11 cellular contexts compared by ENCODE assay signal in the genomic region with DNA sequence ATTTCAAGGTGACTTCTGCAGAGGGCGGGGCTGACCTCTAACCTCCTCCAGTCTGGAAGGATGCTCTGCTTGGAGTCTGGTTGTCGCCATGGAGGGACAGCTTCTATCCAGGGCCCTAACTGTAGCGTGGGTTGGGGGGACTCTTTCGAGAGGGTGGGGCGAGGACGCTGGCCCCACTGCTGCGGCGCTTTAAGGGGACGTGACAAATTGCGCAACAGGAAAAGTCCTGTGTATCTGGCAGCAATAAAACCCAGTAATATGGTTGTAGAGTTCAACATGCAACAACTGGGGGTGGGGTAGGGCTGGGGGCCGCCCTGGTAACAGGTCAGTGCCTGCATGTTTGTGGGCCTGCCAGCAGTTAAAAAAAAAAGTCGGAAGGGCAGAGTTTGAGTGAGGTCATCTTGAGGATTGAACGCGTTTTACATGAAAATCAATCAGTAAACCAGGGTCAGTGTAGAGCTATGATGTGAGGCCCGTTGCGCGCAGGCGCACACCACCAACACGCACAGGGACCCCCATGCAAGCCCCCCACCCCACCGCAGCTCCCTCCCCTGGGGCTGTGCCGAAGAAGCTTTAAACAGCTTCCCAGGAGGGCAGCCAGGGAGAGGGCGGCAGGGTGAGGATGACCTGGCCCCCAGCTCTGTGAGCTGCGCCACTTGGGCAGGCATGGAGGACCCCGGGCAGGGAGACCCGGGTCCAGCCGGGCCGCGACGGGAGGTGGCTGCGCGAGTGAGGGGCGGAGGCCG. TPM values are rescaled to one million over a fixed set of nuclear protein-coding genes. Genes with fewer than 3 reads are reported as not detected.
DNase-seq lines count a peak whose midpoint lies in the region; ATAC-seq and TF ChIP-seq lines count a peak whose summit lies in the region.
"Had no signal": no experiment of that assay in that cellular context is flagged by ENCODE, and none has a peak within 500 bp of the region (broad histone marks: within the 10 kb centered on the region; RNA-seq: fewer than 3 reads in every experiment).

No MANE protein-coding gene starts in this region.

- H2AFZ ChIP-seq in GM23338: no peak overlapping the region
- H2AFZ ChIP-seq in PC-3 (ENCODE audit: low read length): peak overlapping the region; percentile 77

- BruUV-seq in PC-3 (replicated peaks; lab: Mats Ljungman, UMichigan): no TSS peak

- H3K36me3 ChIP-seq in GM23338 (ENCODE audit: insufficient read depth): no peaks in the 10 kb centered on the region
- H3K36me3 ChIP-seq in PC-3 (ENCODE audit: low read depth, low read length): no peaks in the 10 kb centered on the region

- H3K4me2 ChIP-seq in GM23338 (peak overlapping the region; percentile 80), PC-3 (ENCODE audit: low read length) (peak overlapping the region; percentile 92)

- no peaks in the 10 kb centered on the region for H3K36me3 Mint-ChIP-seq in GM23338 (ENCODE audit: low read depth)
- H3K36me3 Mint-ChIP-seq: activated naive CD8-positive, alpha-beta T cell treated with anti-CD3 and anti-CD28 coated beads for 36 hours; memory B cell had no signal

- peaks cover 86% of the 10 kb centered on the region for H3K27me3 Mint-ChIP-seq in GM23338 (ENCODE audit: insufficient read depth, low read depth, poor library complexity)

- peaks cover 53% of the 10 kb centered on the region for H3K4me1 Mint-ChIP-seq in GM23338

- H3K27ac ChIP-seq in GM23338 (ENCODE audit: low read depth) (no peak overlapping the region), PC-3 (ENCODE audit: low read length) (no peak overlapping the region)

- H3K9me3 ChIP-seq in PC-3 (ENCODE audit: low read length): no peaks in the 10 kb centered on the region

- no peak for TF ChIP-seq CTCF in GM23338 (conservative IDR thresholded peaks at IDR 0.05; ENCODE audit: low read depth in 2 of 2)
- no peak for TF ChIP-seq CTCF in PC-3 (conservative IDR thresholded peaks at IDR 0.05; ENCODE audit: low read depth, low read length)
- TF ChIP-seq CTCF in foreskin fibroblast (IDR thresholded peaks at IDR 0.05; ENCODE audit: low read depth, low read length): no peak

- H3F3A ChIP-seq in GM23338 (replicated peaks; ENCODE audit: low read depth) (no peaks in the 10 kb centered on the region), PC-3 (ENCODE audit: low read length, unreplicated experiment) (no peaks in the 10 kb centered on the region)

- ATAC-seq in GM23338: no peak
- no peak for ATAC-seq in PC-3

- no peak overlapping the region for H3K9ac ChIP-seq in PC-3 (ENCODE audit: low read length)

- H3K9me2 ChIP-seq in GM23338 (ENCODE audit: insufficient read depth) (no peaks in the 10 kb centered on the region), PC-3 (replicated peaks; ENCODE audit: low read length) (no peaks in the 10 kb centered on the region)

- H3K27me3 ChIP-seq in GM23338 (ENCODE audit: insufficient read depth): peaks cover 100% of the 10 kb centered on the region
- peaks cover 48% of the 10 kb centered on the region for H3K27me3 ChIP-seq in PC-3 (ENCODE audit: low read length)

- DNase-seq in GM23338 (ENCODE audit: low spot score) (peak; percentile 35), PC-3 (no peak), kidney glomerular epithelial cell (lab: John Stamatoyannopoulos, UW) (peak; percentile 6), renal cortical epithelial cell (ENCODE audit: low read depth) (peak; percentile 86), NOMO-1 (lab: John Stamatoyannopoulos, UW; ENCODE audit: unreplicated experiment in 2 of 2) (no peak), GM19240 (ENCODE audit: insufficient read length, low spot score) (no peak), activated gamma-delta T cell treated with Interleukin-2 at 50 U/mL for 16 hours (no peak), foreskin fibroblast (no peak)
- DNase-seq: activated CD4-positive, alpha-beta T cell treated with anti-CD3 and anti-CD28 coated beads, Interleukin-2, amount 50 U/mL, for 1 hour had no signal

- no peaks in the 10 kb centered on the region for H3K79me2 ChIP-seq in GM23338 (replicated peaks; ENCODE audit: insufficient read depth)
- no peaks in the 10 kb centered on the region for H3K79me2 ChIP-seq in PC-3 (ENCODE audit: low read length)

- intact Hi-C loops in PC-3 (cut with micrococcal nuclease): no loop called here

- peaks cover 5% of the 10 kb centered on the region for H3K9me3 Mint-ChIP-seq in GM23338
- H3K9me3 Mint-ChIP-seq: activated naive CD8-positive, alpha-beta T cell treated with anti-CD3 and anti-CD28 coated beads for 36 hours; memory B cell had no signal

- H3K27ac Mint-ChIP-seq in GM23338: no peak overlapping the region
- H3K27ac Mint-ChIP-seq: activated naive CD8-positive, alpha-beta T cell treated with anti-CD3 and anti-CD28 coated beads for 36 hours; memory B cell had no signal

- CTCF ChIA-PET in PC-3 (lab: Charles Lee): interaction anchor here (0.7 to 1.0 kb wide), 2 partner anchors 154 to 257 kb away, joined by 3 read pairs; no protein-coding TSS in a partner anchor

- H3K4me1 ChIP-seq in GM23338 (ENCODE audit: insufficient read depth): peaks cover 47% of the 10 kb centered on the region
- peaks cover 27% of the 10 kb centered on the region for H3K4me1 ChIP-seq in PC-3 (ENCODE audit: insufficient read depth, low read length)

- 0 out of 2 replicates have a peak, but pooled peaks cover 10% of the 10 kb centered on the region for H4K20me1 ChIP-seq in GM23338 (replicated peaks; ENCODE audit: insufficient read depth)
- no peaks in the 10 kb centered on the region for H4K20me1 ChIP-seq in PC-3 (ENCODE audit: low read length)

- H3K4me3 ChIP-seq in GM23338 (peak overlapping the region; percentile 55), PC-3 (ENCODE audit: low read length) (peak overlapping the region; percentile 65), foreskin fibroblast (ENCODE audit: low read depth in 1 of 2, low read length in 2 of 2) (no peak overlapping the region)

- POLR2A ChIA-PET in PC-3 (lab: Charles Lee; ENCODE audit: unreplicated experiment): no interaction called here

- H3K4me3 Mint-ChIP-seq in GM23338: peak overlapping the region; percentile 67
- H3K4me3 Mint-ChIP-seq: activated naive CD8-positive, alpha-beta T cell treated with anti-CD3 and anti-CD28 coated beads for 36 hours had no signal

TF ChIP-seq in GM23338, 12 proteins besides CTCF, POLR2A, EP300 and RAD21 (continues in another document):
- TF ChIP-seq ZNF462 (CRISPR knock-in tag; IDR thresholded peaks at IDR 0.05): no peak
- TF ChIP-seq EZH2 (IDR thresholded peaks at IDR 0.05; ENCODE audit: low read depth, unreplicated experiment): no peak
- no peak for TF ChIP-seq ZNF331 (CRISPR knock-in tag; IDR thresholded peaks at IDR 0.05; ENCODE audit: low read depth)

RNA-seq across cellular contexts. Expression of gene SHH, which starts 4.3 kb away (rescaled TPM):
- total RNA-seq in GM23338 (2014; rRNA removed; shearing (Covaris generic)): not detected in 2 replicates
- not detected in 2 replicates for polyA plus RNA-seq in GM23338 (2016; fragmentation: Nextera tagmentation; extraction: Ambion mirVana)
- 0.11 and 0.12 TPM in 2 replicates for total RNA-seq in PC-3 (2014; rRNA removed)
- 3.8 and 10.4 TPM in 2 replicates for total RNA-seq in renal cortical epithelial cell
- total RNA-seq: activated naive CD8-positive, alpha-beta T cell treated with anti-CD3 and anti-CD28 coated beads for 36 hours had no signal

Comparison
In these comparisons a context has a peak if more than half of its experiments do, and no peak if none do; other contexts are left out.
1. DNase-seq: peak in GM23338 (single experiment), kidney glomerular epithelial cell (single experiment) and renal cortical epithelial cell (single experiment); none in PC-3 (single experiment), NOMO-1 (0 of 2), GM19240 (single experiment), activated gamma-delta T cell treated with Interleukin-2 at 50 U/mL for 16 hours (single experiment) and foreskin fibroblast (0 of 2).
2. H3K4me3 ChIP-seq: peak in GM23338 (single experiment) and PC-3 (single experiment); none in foreskin fibroblast (0 of 2).